Comparison of ENCODE assay signal across 8 cellular contexts in the genomic region with DNA sequence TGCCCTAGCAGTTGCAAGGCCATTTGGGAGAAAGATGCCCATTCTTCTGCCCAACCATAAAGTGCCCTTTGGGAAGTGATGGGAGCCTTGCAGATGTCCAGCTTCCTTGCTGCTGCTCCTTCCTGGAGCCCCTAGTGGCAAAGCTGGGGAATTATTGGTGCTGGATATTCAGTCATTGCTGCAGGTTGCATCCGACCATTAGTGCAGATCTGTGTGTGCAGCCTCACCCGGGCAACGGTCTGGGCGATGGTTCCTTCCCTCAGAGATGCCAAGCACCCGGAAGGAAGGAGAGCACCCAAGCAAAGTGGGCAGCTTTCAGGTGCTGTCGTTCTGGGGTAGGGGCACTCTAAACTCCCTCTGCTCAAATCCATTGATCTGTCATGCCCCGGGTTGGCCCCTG.
A peak's percentile ranks its signal among the peaks of the same experiment; 100 is the strongest.
DNase-seq lines count a peak whose midpoint lies in the region; ATAC-seq, FAIRE-seq and TF ChIP-seq lines count a peak whose summit lies in the region.

No MANE protein-coding gene starts in this region.

- no peak overlapping the region for H3K9ac ChIP-seq in SK-N-SH

- no peaks in the 10 kb centered on the region for H3K9me3 ChIP-seq in SK-N-SH
- no peaks in the 10 kb centered on the region for H3K9me3 ChIP-seq in small intestine (ENCODE audit: control insufficient read depth, low read depth)

- H3K9me2 ChIP-seq in SK-N-SH, result no peaks in the 10 kb centered on the region

- POLR2A ChIA-PET in SK-N-SH (lab: Yijun Ruan, JAX), result interaction anchor here (0.6 to 1.3 kb wide), 3 partner anchors 16 to 230 kb away, joined by 3 to 9 read pairs (median 4); no protein-coding TSS in a partner anchor

- H3K36me3 ChIP-seq in SK-N-SH (replicated peaks in 1 of 2; ENCODE audit: control insufficient read depth in 1 of 2, insufficient read depth in 2 of 2, low read length in 1 of 2) (no peaks in the 10 kb centered on the region), small intestine (ENCODE audit: control insufficient read depth in 2 of 2, insufficient read depth in 2 of 2, low read length in 2 of 2) (no peaks in the 10 kb centered on the region)

- H3K27ac ChIP-seq in SK-N-SH (ENCODE audit: low read depth in 2 of 2, low read length in 1 of 2) (no peak overlapping the region; a peak in 1 of 4 replicates), small intestine (ENCODE audit: low read depth in 1 of 2, low read length in 1 of 2) (no peak overlapping the region)

- TF ChIP-seq RAD21 in SK-N-SH (IDR thresholded peaks at IDR 0.05; ENCODE audit: low read length), result peak; percentile 76

- CTCF ChIA-PET in SK-N-SH (lab: Yijun Ruan, JAX), result interaction anchor here (0.6 to 4.2 kb wide), 53 partner anchors 8 to 1004 kb away, joined by 3 to 57 read pairs (median 5); a partner anchor contains a TSS

- no peaks in the 10 kb centered on the region for H3K79me2 ChIP-seq in SK-N-SH (ENCODE audit: insufficient read depth)

- H4K20me1 ChIP-seq in SK-N-SH (ENCODE audit: insufficient read depth), result no peaks in the 10 kb centered on the region

- WGBS in SK-N-SH (ENCODE audit: low lambda C conversion rate), result 34% methylated on average over 6 of the region's 7 CpGs
- WGBS in small intestine, 3 donors, result 10 to 20% (median 12%) methylated on average over 6 to 7 of the region's 7 CpGs

- no peak overlapping the region for H2AFZ ChIP-seq in SK-N-SH (ENCODE audit: low read depth)

- peak; percentile 72 for TF ChIP-seq CTCF in SK-N-SH (IDR thresholded peaks at IDR 0.05)

- no peak for FAIRE-seq in small intestine (lab: Jason Lieb, UNC)

- TF ChIP-seq EP300 in SK-N-SH (IDR thresholded peaks at IDR 0.05; ENCODE audit: borderline replicate concordance in 1 of 2, low read depth in 1 of 2, low read length in 1 of 2), result no peak

- DNase-seq in DMS 273 treated with DMSO at 0.1 percent for 48 hours (lab: John Stamatoyannopoulos, UW) (peak; percentile 13), HT-29 (ENCODE audit: low spot score) (peak; percentile 54), SK-N-SH (peak; percentile 81), germinal center (ENCODE audit: low spot score) (peak; percentile 24), small intestine (peak; percentile 24), GF-D8 (lab: John Stamatoyannopoulos, UW) (no peak), C1 segment of cervical spinal cord (lab: John Stamatoyannopoulos, UW) (no peak)

- ATAC-seq in GM18498 (IDR thresholded peaks at IDR 0.05; ENCODE audit: unreplicated experiment), result no peak

- no peak overlapping the region for H3K4me2 ChIP-seq in SK-N-SH

- peaks cover 11 to 41% of the 10 kb centered on the region in 2 experiments for H3K4me1 ChIP-seq in SK-N-SH (ENCODE audit: control insufficient read depth in 1 of 2, insufficient read depth in 2 of 2, low read depth in 1 of 2, low read length in 1 of 2)
- H3K4me1 ChIP-seq in small intestine (ENCODE audit: control insufficient read depth in 2 of 2, insufficient read depth in 1 of 2, low read depth in 1 of 2, low read length in 1 of 2), result no peaks in the 10 kb centered on the region

- H3F3A ChIP-seq in SK-N-SH (replicated peaks; ENCODE audit: insufficient read depth), result peaks cover 8% of the 10 kb centered on the region

- no peaks in the 10 kb centered on the region for H3K27me3 ChIP-seq in SK-N-SH (ENCODE audit: insufficient read depth)
- peaks cover 0 to 4% of the 10 kb centered on the region in 2 donors for H3K27me3 ChIP-seq in small intestine (ENCODE audit: control insufficient read depth in 2 of 2, insufficient read depth in 2 of 2, low read length in 2 of 2)

- H3K4me3 ChIP-seq in SK-N-SH (ENCODE audit: low read depth in 2 of 2, low read length in 1 of 2), result no peak overlapping the region
- no peak overlapping the region for H3K4me3 ChIP-seq in small intestine (ENCODE audit: low read depth in 1 of 2, low read length in 2 of 2)

TF ChIP-seq in SK-N-SH, 30 proteins besides CTCF, POLR2A, EP300 and RAD21:
- TF ChIP-seq, protein P1, sequence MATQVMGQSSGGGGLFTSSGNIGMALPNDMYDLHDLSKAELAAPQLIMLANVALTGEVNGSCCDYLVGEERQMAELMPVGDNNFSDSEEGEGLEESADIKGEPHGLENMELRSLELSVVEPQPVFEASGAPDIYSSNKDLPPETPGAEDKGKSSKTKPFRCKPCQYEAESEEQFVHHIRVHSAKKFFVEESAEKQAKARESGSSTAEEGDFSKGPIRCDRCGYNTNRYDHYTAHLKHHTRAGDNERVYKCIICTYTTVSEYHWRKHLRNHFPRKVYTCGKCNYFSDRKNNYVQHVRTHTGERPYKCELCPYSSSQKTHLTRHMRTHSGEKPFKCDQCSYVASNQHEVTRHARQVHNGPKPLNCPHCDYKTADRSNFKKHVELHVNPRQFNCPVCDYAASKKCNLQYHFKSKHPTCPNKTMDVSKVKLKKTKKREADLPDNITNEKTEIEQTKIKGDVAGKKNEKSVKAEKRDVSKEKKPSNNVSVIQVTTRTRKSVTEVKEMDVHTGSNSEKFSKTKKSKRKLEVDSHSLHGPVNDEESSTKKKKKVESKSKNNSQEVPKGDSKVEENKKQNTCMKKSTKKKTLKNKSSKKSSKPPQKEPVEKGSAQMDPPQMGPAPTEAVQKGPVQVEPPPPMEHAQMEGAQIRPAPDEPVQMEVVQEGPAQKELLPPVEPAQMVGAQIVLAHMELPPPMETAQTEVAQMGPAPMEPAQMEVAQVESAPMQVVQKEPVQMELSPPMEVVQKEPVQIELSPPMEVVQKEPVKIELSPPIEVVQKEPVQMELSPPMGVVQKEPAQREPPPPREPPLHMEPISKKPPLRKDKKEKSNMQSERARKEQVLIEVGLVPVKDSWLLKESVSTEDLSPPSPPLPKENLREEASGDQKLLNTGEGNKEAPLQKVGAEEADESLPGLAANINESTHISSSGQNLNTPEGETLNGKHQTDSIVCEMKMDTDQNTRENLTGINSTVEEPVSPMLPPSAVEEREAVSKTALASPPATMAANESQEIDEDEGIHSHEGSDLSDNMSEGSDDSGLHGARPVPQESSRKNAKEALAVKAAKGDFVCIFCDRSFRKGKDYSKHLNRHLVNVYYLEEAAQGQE (IDR thresholded peaks at IDR 0.05; ENCODE audit: low read depth, low read length), result no peak
- TF ChIP-seq, protein P2, sequence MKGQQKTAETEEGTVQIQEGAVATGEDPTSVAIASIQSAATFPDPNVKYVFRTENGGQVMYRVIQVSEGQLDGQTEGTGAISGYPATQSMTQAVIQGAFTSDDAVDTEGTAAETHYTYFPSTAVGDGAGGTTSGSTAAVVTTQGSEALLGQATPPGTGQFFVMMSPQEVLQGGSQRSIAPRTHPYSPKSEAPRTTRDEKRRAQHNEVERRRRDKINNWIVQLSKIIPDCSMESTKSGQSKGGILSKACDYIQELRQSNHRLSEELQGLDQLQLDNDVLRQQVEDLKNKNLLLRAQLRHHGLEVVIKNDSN (IDR thresholded peaks at IDR 0.05; ENCODE audit: borderline replicate concordance, low read depth), result no peak
- TF ChIP-seq TAF1 (IDR thresholded peaks at IDR 0.05; ENCODE audit: borderline replicate concordance, low read depth, low read length) (no peak), SMC3 (IDR thresholded peaks at IDR 0.05; ENCODE audit: low read depth, low read length) (peak; percentile 68), EZH2phosphoT487 (IDR thresholded peaks at IDR 0.05; ENCODE audit: borderline replicate concordance, low read depth) (no peak), CHD2 (IDR thresholded peaks at IDR 0.05; ENCODE audit: low read length, partially characterized antibody) (peak; percentile 9), RCOR1 (IDR thresholded peaks at IDR 0.05; ENCODE audit: low read length) (no peak)
- TF ChIP-seq, protein P3, sequence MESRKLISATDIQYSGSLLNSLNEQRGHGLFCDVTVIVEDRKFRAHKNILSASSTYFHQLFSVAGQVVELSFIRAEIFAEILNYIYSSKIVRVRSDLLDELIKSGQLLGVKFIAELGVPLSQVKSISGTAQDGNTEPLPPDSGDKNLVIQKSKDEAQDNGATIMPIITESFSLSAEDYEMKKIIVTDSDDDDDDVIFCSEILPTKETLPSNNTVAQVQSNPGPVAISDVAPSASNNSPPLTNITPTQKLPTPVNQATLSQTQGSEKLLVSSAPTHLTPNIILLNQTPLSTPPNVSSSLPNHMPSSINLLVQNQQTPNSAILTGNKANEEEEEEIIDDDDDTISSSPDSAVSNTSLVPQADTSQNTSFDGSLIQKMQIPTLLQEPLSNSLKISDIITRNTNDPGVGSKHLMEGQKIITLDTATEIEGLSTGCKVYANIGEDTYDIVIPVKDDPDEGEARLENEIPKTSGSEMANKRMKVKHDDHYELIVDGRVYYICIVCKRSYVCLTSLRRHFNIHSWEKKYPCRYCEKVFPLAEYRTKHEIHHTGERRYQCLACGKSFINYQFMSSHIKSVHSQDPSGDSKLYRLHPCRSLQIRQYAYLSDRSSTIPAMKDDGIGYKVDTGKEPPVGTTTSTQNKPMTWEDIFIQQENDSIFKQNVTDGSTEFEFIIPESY (IDR thresholded peaks at IDR 0.05; ENCODE audit: borderline replicate concordance, low read depth), result no peak
- TF ChIP-seq, protein P4, sequence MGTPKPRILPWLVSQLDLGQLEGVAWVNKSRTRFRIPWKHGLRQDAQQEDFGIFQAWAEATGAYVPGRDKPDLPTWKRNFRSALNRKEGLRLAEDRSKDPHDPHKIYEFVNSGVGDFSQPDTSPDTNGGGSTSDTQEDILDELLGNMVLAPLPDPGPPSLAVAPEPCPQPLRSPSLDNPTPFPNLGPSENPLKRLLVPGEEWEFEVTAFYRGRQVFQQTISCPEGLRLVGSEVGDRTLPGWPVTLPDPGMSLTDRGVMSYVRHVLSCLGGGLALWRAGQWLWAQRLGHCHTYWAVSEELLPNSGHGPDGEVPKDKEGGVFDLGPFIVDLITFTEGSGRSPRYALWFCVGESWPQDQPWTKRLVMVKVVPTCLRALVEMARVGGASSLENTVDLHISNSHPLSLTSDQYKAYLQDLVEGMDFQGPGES (IDR thresholded peaks at IDR 0.05; ENCODE audit: low read depth, low read length), result no peak

Comparison
In these comparisons a context has a peak if more than half of its experiments do, and no peak if none do; other contexts are left out.
1. DNase-seq: peak in DMS 273 treated with DMSO at 0.1 percent for 48 hours (single experiment), HT-29 (single experiment), SK-N-SH (single experiment), germinal center (single experiment) and small intestine (single experiment); none in GF-D8 (single experiment) and C1 segment of cervical spinal cord (0 of 14).